Comparison of ENCODE assay signal across 8 cellular contexts in genomic region chr13:48532146-48532472, GRCh38. TPM values are rescaled to one million over a fixed set of nuclear protein-coding genes. Genes with fewer than 3 reads are reported as not detected.
DNase-seq lines count a peak whose midpoint lies in the region; ATAC-seq and TF ChIP-seq lines count a peak whose summit lies in the region.

No MANE protein-coding gene starts in this region.

- H3K9me3 Mint-ChIP-seq in T-cell, result peaks cover 0 to 11% (median 0%) of the 10 kb centered on the region in 3 donors

- CTCF ChIA-PET in T-cell (lab: Charles Lee), result interaction anchor here (0.6 to 1.8 kb wide), 13 partner anchors 10 to 709 kb away, joined by 3 to 10 read pairs (median 4); no protein-coding TSS in a partner anchor

- peak overlapping the region; percentile 90 to 93 (median 92) for H3K4me3 Mint-ChIP-seq in T-cell

- H3K27ac Mint-ChIP-seq in T-cell, result peak overlapping the region; percentile 99

- H3K36me3 ChIP-seq in neutrophil, result no peaks in the 10 kb centered on the region

- H3K4me1 Mint-ChIP-seq in T-cell, result peaks cover 24 to 44% (median 26%) of the 10 kb centered on the region in 3 donors

- no peak for TF ChIP-seq CTCF in neutrophil (IDR thresholded peaks at IDR 0.05)

- no peaks in the 10 kb centered on the region for H3K9me3 ChIP-seq in neutrophil

- peak overlapping the region; percentile 90 to 98 for H3K4me3 ChIP-seq in neutrophil (ENCODE audit: low read depth in 1 of 2, low read length in 1 of 2)

- DNase-seq in ACHN (peak; percentile 56), T-cell (no peak), fibroblast of peridontal ligament (ENCODE audit: extremely low read depth) (peak; percentile 76), UCSD-AML1 (lab: John Stamatoyannopoulos, UW; ENCODE audit: unreplicated experiment) (no peak), GOT3 (lab: John Stamatoyannopoulos, UW) (no peak), hepatic stellate cell (ENCODE audit: low spot score) (no peak)

- in situ Hi-C loops in ACHN (cut with HindIII; ENCODE audit: low pct_ligation_motif_present, low pct_unique_long_range_greater_than_20kb, low sequenced_read_pairs), result no loop called here

- peak; percentile 3 for ATAC-seq in GM18870 (IDR thresholded peaks at IDR 0.05; ENCODE audit: unreplicated experiment)
- peak; percentile 13 to 18 (median 18) for ATAC-seq in T-cell (replicated peaks in 1 of 4)

- peak overlapping the region; percentile 98 for H3K27ac ChIP-seq in neutrophil

- peaks cover 2% of the 10 kb centered on the region for H3K36me3 Mint-ChIP-seq in T-cell

- POLR2A ChIA-PET in T-cell (lab: Charles Lee), result interaction anchor here (0.6 to 1.8 kb wide), 14 partner anchors 9 to 230 kb away, joined by 3 to 7 read pairs (median 3); no protein-coding TSS in a partner anchor

- H3K4me1 ChIP-seq in neutrophil (ENCODE audit: control insufficient read depth in 1 of 2, insufficient read depth in 1 of 2, low read depth in 1 of 2, low read length in 1 of 2), result peaks cover 45 to 52% of the 10 kb centered on the region in 2 experiments

- H3K27me3 ChIP-seq in neutrophil, result no peaks in the 10 kb centered on the region

- no peaks in the 10 kb centered on the region for H3K27me3 Mint-ChIP-seq in T-cell

RNA-seq across cellular contexts. Expression of gene RCBTB2, which starts 0.8 kb away (rescaled TPM):
- total RNA-seq in T-cell, result 10 to 100 TPM; 10.4 to 19.7 (median 16.2) TPM

Comparison
In these comparisons a context has a peak if more than half of its experiments do, and no peak if none do; other contexts are left out.
1. DNase-seq: peak in ACHN (single experiment) and fibroblast of peridontal ligament (single experiment); none in T-cell (0 of 34), UCSD-AML1 (single experiment), GOT3 (single experiment) and hepatic stellate cell (single experiment).